8 cellular contexts compared by ENCODE assay signal in the genomic region with DNA sequence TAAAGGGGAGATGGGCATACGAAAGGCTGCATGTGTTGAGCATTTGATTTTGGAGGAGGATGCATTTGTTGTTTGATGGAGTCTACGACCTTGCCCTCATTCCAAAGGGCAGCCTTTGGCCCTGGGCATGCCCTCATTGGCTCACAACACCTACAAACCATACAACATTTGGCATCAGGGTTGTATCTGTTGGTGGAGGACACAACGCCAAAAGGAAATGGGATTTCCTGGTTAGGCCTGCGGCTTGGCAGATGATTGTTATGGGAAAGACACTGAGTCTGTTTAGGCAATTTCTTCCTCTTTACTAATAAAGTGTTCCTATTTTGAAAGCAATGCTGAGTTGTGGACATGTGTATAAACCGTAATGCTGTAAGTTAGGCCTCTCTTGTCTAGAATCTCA.
DNase-seq lines count a peak whose midpoint lies in the region; ATAC-seq and TF ChIP-seq lines count a peak whose summit lies in the region.

No MANE protein-coding gene starts in this region.

- H3K4me1 ChIP-seq in psoas muscle, result peaks cover 11% of the 10 kb centered on the region

- intact Hi-C loops in dendritic cell treated with granulocyte-macrophage colony-stimulating factor and Interleukin-4, amounts not matched to agents 40 ng/mL and 50 ng/mL, for 4 days (cut with micrococcal nuclease), result loop anchor here (10.0 kb wide), 1 partner anchor 61 kb away; no protein-coding TSS in a partner anchor
- intact Hi-C loops in psoas muscle (cut with DNase I), result no loop called here

- H3K27me3 Mint-ChIP-seq in dendritic cell treated with granulocyte-macrophage colony-stimulating factor and Interleukin-4, amounts not matched to agents 40 ng/mL and 50 ng/mL, for 4 days, result no peaks in the 10 kb centered on the region

- no peak for TF ChIP-seq CTCF in psoas muscle (IDR thresholded peaks at IDR 0.05)

- no peak overlapping the region for H3K4me3 ChIP-seq in psoas muscle

- TF ChIP-seq POLR2A in GM18505 (IDR thresholded peaks at IDR 0.05; ENCODE audit: borderline replicate concordance, extremely low read depth, insufficient read depth, insufficient read length), result no peak

- H3K4me1 Mint-ChIP-seq in dendritic cell treated with granulocyte-macrophage colony-stimulating factor and Interleukin-4, amounts not matched to agents 40 ng/mL and 50 ng/mL, for 4 days (ENCODE audit: low read depth), result peaks cover 61% of the 10 kb centered on the region

- H3K27me3 ChIP-seq in psoas muscle (ENCODE audit: insufficient read depth in 3 of 3, low read length in 2 of 3), result no peaks in the 10 kb centered on the region

- H3K36me3 Mint-ChIP-seq in dendritic cell treated with granulocyte-macrophage colony-stimulating factor and Interleukin-4, amounts not matched to agents 40 ng/mL and 50 ng/mL, for 4 days (ENCODE audit: low read depth), result peaks cover 17% of the 10 kb centered on the region

- peak overlapping the region; percentile 84 for H3K27ac ChIP-seq in KOPT-K1 (ENCODE audit: low read depth, low read length, poor library complexity, severe bottlenecking)
- H3K27ac ChIP-seq in psoas muscle, result peak overlapping the region; percentile 53

- H3K4me3 Mint-ChIP-seq in dendritic cell treated with granulocyte-macrophage colony-stimulating factor and Interleukin-4, amounts not matched to agents 40 ng/mL and 50 ng/mL, for 4 days, result no peak overlapping the region

- peaks cover 8% of the 10 kb centered on the region for H3K9me3 Mint-ChIP-seq in dendritic cell treated with granulocyte-macrophage colony-stimulating factor and Interleukin-4, amounts not matched to agents 40 ng/mL and 50 ng/mL, for 4 days

- H3K36me3 ChIP-seq in KOPT-K1 (ENCODE audit: insufficient read depth, low read length) (peaks cover 46% of the 10 kb centered on the region), psoas muscle (ENCODE audit: insufficient read depth in 1 of 2, low read depth in 1 of 2) (no peaks in the 10 kb centered on the region)

- peaks cover 10% of the 10 kb centered on the region for H3K9me3 ChIP-seq in KOPT-K1 (ENCODE audit: insufficient read depth, low read length, poor library complexity, severe bottlenecking)
- no peaks in the 10 kb centered on the region for H3K9me3 ChIP-seq in psoas muscle

- ATAC-seq in GM18505 (IDR thresholded peaks at IDR 0.05; ENCODE audit: unreplicated experiment), result peak; percentile 14
- no peak for ATAC-seq in psoas muscle

- WGBS in psoas muscle, 3 donors, result 69 to 79% (median 72%) methylated on average over 5 of the region's 5 CpGs

- DNase-seq in psoas muscle (no peak), DMS79 (lab: John Stamatoyannopoulos, UW) (no peak), NCI-H146 (lab: John Stamatoyannopoulos, UW) (no peak), NCI-H774 (lab: John Stamatoyannopoulos, UW) (no peak), DMS114 treated with DMSO at 0.1 percent for 48 hours (lab: John Stamatoyannopoulos, UW; ENCODE audit: unreplicated experiment) (no peak)

- H3K27ac Mint-ChIP-seq in dendritic cell treated with granulocyte-macrophage colony-stimulating factor and Interleukin-4, amounts not matched to agents 40 ng/mL and 50 ng/mL, for 4 days, result peak overlapping the region; percentile 72
